Comparison of ENCODE assay signal across 28 cellular contexts in the genomic region with DNA sequence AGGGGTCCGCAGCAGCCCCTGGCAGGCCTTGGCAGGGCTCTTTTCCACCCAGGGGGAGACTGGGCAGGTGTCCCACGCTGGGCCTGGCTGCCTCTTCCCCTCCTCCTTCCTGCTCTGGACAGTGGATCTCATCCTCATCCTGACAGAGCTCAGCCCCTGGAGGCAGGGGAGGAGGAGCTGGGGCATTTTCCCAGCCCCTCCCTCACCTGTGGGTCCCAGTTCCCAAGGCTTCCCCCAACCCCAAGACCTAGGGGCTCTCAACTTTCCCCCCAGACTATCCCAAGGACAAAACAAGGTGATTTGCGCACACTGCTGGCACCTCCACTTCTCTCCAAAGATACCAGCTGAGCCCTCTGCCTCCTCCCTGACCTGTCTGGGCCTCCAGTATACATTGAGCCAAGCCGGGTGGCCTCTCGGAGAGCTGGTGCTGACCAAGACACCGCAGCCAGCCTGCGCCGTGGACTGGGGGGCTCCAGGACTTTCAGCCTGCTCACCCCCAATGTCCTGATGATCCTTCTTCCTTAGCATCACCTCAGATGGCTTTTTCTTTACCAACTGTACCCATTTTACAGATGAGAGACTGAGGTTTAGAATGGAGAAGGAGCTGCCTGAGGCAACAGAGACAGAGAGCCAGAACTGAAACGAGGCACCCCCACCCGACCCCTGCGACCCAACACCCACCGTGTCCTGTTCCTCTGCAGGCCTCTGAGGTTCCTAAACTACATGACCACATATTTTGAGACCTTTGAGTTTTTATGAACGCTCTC.
DNase-seq lines count a peak whose midpoint lies in the region; ATAC-seq and TF ChIP-seq lines count a peak whose summit lies in the region.
"Had no signal": no experiment of that assay in that cellular context is flagged by ENCODE, and none has a peak within 500 bp of the region (broad histone marks: within the 10 kb centered on the region; RNA-seq: fewer than 3 reads in every experiment).

No MANE protein-coding gene starts in this region.

- H3K4me3 Mint-ChIP-seq in GM23338: no peak overlapping the region
- H3K4me3 Mint-ChIP-seq: activated CD4-positive, alpha-beta T cell treated with anti-CD3 and anti-CD28 coated beads for 36 hours; nephron progenitor cell; stimulated activated effector memory CD8-positive, alpha-beta T cell treated with anti-CD3 and anti-CD28 coated beads, Interleukin-12 subunit alpha, Interleukin-12 subunit beta, amount 100 ng/mL, for 72 hours had no signal

- no peaks in the 10 kb centered on the region for H4K20me1 ChIP-seq in GM23338 (replicated peaks; ENCODE audit: insufficient read depth)

- H3K4me1 Mint-ChIP-seq in GM23338: peaks cover 18% of the 10 kb centered on the region

- H3K4me1 ChIP-seq in GM23338 (ENCODE audit: insufficient read depth) (no peaks in the 10 kb centered on the region; the same call in 1 of the 2 replicates), esophagus muscularis mucosa (peaks cover 10 to 42% (median 36%) of the 10 kb centered on the region in 4 donors)
- H3K4me1 ChIP-seq: adrenal gland, parathyroid adenoma, uterus had no signal

- H3K4me2 ChIP-seq in GM23338: no peak overlapping the region

- intact Hi-C loops in esophagus muscularis mucosa (cut with DNase I): loop anchor here (5.0 kb wide), 1 partner anchor 134 kb away; no protein-coding TSS in a partner anchor

- H3K36me3 Mint-ChIP-seq in GM23338 (ENCODE audit: low read depth): no peaks in the 10 kb centered on the region
- H3K36me3 Mint-ChIP-seq: CD4-positive, alpha-beta memory T cell; stimulated activated effector memory CD8-positive, alpha-beta T cell treated with anti-CD3 and anti-CD28 coated beads, Interleukin-12 subunit alpha, Interleukin-12 subunit beta, amount 100 ng/mL, for 72 hours had no signal

- no peak for TF ChIP-seq POLR2A in esophagus muscularis mucosa (IDR thresholded peaks at IDR 0.05; ENCODE audit: low read depth)

- H3K27ac ChIP-seq in GM23338 (ENCODE audit: low read depth) (no peak overlapping the region), esophagus muscularis mucosa (replicated peaks in 1 of 4) (peak overlapping the region in 3 of 4 donors; percentile 61 to 69 (median 66))
- H3K27ac ChIP-seq: adrenal gland, body of pancreas, dorsolateral prefrontal cortex, lower lobe of right lung, parathyroid adenoma, spleen, uterus had no signal

- H3K36me3 ChIP-seq in GM23338 (ENCODE audit: insufficient read depth) (no peaks in the 10 kb centered on the region), esophagus muscularis mucosa (no peaks in the 10 kb centered on the region)
- H3K36me3 ChIP-seq: adrenal gland, lower lobe of right lung, spleen, uterus had no signal

- DNase-seq in D341Med (ENCODE audit: low spot score) (peak; percentile 29), GM23338 (ENCODE audit: low spot score) (no peak), esophagus muscularis mucosa (ENCODE audit: extremely low spot score) (peak; percentile 74), retina (peak; percentile 3), T-helper 2 cell (no peak), germinal center (ENCODE audit: low spot score) (no peak)
- DNase-seq: activated CD4-positive, alpha-beta T cell treated with anti-CD3 and anti-CD28 coated beads for 36 hours; activated gamma-delta T cell treated with Interleukin-2 at 50 U/mL for 16 hours; adrenal gland; body of pancreas; CD4-positive, alpha-beta memory T cell; cerebellar nuclear complex; Karpas-422; lower lobe of right lung; MV-4-11; NCI-H1436 treated with DMSO at 0.1 percent for 48 hours; NCI-H446; nephron progenitor cell; right cardiac atrium; RPMI8226; spleen; stimulated activated CD4-positive, alpha-beta T cell treated with anti-CD3 and anti-CD28 coated beads, Interleukin-4, amount 100 ng/mL, for 1 hour; T-helper 1 cell; uterus had no signal

- H3K27me3 ChIP-seq in GM23338 (ENCODE audit: insufficient read depth): peaks cover 16% of the 10 kb centered on the region
- H3K27me3 ChIP-seq in esophagus muscularis mucosa: peaks cover 0 to 36% (median 0%) of the 10 kb centered on the region in 4 donors
- H3K27me3 ChIP-seq: body of pancreas, uterus had no signal

- no peak overlapping the region for H3K27ac Mint-ChIP-seq in GM23338
- H3K27ac Mint-ChIP-seq: activated CD4-positive, alpha-beta T cell treated with anti-CD3 and anti-CD28 coated beads for 36 hours; CD4-positive, alpha-beta memory T cell; nephron progenitor cell; stimulated activated effector memory CD8-positive, alpha-beta T cell treated with anti-CD3 and anti-CD28 coated beads, Interleukin-12 subunit alpha, Interleukin-12 subunit beta, amount 100 ng/mL, for 72 hours had no signal

- H3K4me3 ChIP-seq in GM23338 (0 out of 2 replicates have a peak overlapping the region, but pooled peaks have one; percentile 23), esophagus muscularis mucosa (peak overlapping the region in 2 of 4 donors; percentile 45 to 53)
- H3K4me3 ChIP-seq: body of pancreas had no signal

- H3K9me3 Mint-ChIP-seq in GM23338: peaks cover 4% of the 10 kb centered on the region; the same call in 2 of the 3 replicates
- H3K9me3 Mint-ChIP-seq: stimulated activated effector memory CD8-positive, alpha-beta T cell treated with anti-CD3 and anti-CD28 coated beads, Interleukin-12 subunit alpha, Interleukin-12 subunit beta, amount 100 ng/mL, for 72 hours had no signal

- no peaks in the 10 kb centered on the region for H3K79me2 ChIP-seq in GM23338 (replicated peaks; ENCODE audit: insufficient read depth)
- H3K79me2 ChIP-seq: parathyroid adenoma had no signal

- H3K27me3 Mint-ChIP-seq in GM23338 (ENCODE audit: insufficient read depth, low read depth, poor library complexity): peaks cover 31% of the 10 kb centered on the region

- TF ChIP-seq EP300 in esophagus muscularis mucosa (IDR thresholded peaks at IDR 0.05): no peak

- no peaks in the 10 kb centered on the region for H3K9me2 ChIP-seq in GM23338 (ENCODE audit: insufficient read depth)

- peaks cover 0 to 3% (median 0%) of the 10 kb centered on the region in 4 donors for H3K9me3 ChIP-seq in esophagus muscularis mucosa
- H3K9me3 ChIP-seq: body of pancreas, lower lobe of right lung, uterus had no signal

- no peak for ATAC-seq in GM23338
- ATAC-seq in GM21619 (IDR thresholded peaks at IDR 0.05; ENCODE audit: unreplicated experiment): no peak

- TF ChIP-seq CTCF in GM23338 (conservative IDR thresholded peaks at IDR 0.05; ENCODE audit: low read depth in 2 of 2) (no peak), esophagus muscularis mucosa (IDR thresholded peaks at IDR 0.05) (no peak)

- H3F3A ChIP-seq in GM23338 (replicated peaks; ENCODE audit: low read depth): no peaks in the 10 kb centered on the region

- H2AFZ ChIP-seq in GM23338: no peak overlapping the region

- WGBS in esophagus muscularis mucosa: 72% methylated on average over 8 of the region's 13 CpGs

TF ChIP-seq in GM23338, 12 proteins besides CTCF, POLR2A, EP300 and RAD21:
- TF ChIP-seq EZH2 (IDR thresholded peaks at IDR 0.05; ENCODE audit: low read depth, unreplicated experiment) (no peak), ETS1 (IDR thresholded peaks at IDR 0.05) (no peak), NANOG (IDR thresholded peaks at IDR 0.05; ENCODE audit: borderline replicate concordance) (no peak), ZNF114 (CRISPR knock-in tag; IDR thresholded peaks at IDR 0.05) (no peak), POLR2AphosphoS5 (IDR thresholded peaks at IDR 0.05; ENCODE audit: low read depth) (no peak), EZH2phosphoT487 (IDR thresholded peaks at IDR 0.05; ENCODE audit: unreplicated experiment) (no peak)

Comparison
In these comparisons a context has a peak if more than half of its experiments do, and no peak if none do; other contexts are left out.
1. DNase-seq: peak in D341Med (single experiment), esophagus muscularis mucosa (single experiment) and retina (single experiment); none in GM23338 (single experiment), T-helper 2 cell (0 of 5) and germinal center (single experiment).